ENCODE assay signal across 19 cellular contexts in genomic region chr3:142977399-142977728, GRCh38. TPM values are rescaled to one million over a fixed set of nuclear protein-coding genes. Genes with fewer than 3 reads are reported as not detected.
DNase-seq lines count a peak whose midpoint lies in the region; ATAC-seq, FAIRE-seq and TF ChIP-seq lines count a peak whose summit lies in the region.
"Had no signal": no experiment of that assay in that cellular context is flagged by ENCODE, and none has a peak within 500 bp of the region (broad histone marks: within the 10 kb centered on the region; RNA-seq: fewer than 3 reads in every experiment).

No MANE protein-coding gene starts in this region.

- no peaks in the 10 kb centered on the region for H3K27me3 Mint-ChIP-seq in neural crest cell (ENCODE audit: low read depth)

- H3K27ac Mint-ChIP-seq in neural crest cell (ENCODE audit: unreplicated experiment): peak overlapping the region; percentile 19
- H3K27ac Mint-ChIP-seq: activated naive CD8-positive, alpha-beta T cell treated with anti-CD3 and anti-CD28 coated beads, Interleukin-2, amount 50 U/mL, for 24 hours; activated T-helper 2 cell treated with anti-CD3 and anti-CD28 coated beads, Interferon-gamma antibody, Interleukin-2, Interleukin-4, amounts not matched to agents 10 μg/mL and 5 μg/mL and 100 μg/mL, durations not matched to agents 14 hours and 24 hours and 36 hours; mesothelial cell of epicardium had no signal

- no peak for TF ChIP-seq CTCF in bronchial epithelial cell (IDR thresholded peaks at IDR 0.05; ENCODE audit: insufficient read depth, low read length, severe bottlenecking)
- no peak for TF ChIP-seq CTCF in neural crest cell (conservative IDR thresholded peaks at IDR 0.05)
- TF ChIP-seq CTCF in tibial nerve (IDR thresholded peaks at IDR 0.05): no peak

- no peak overlapping the region for H3K27ac ChIP-seq in tibial nerve
- H3K27ac ChIP-seq: BLaER1 treated with 17β-estradiol and CSF1 and Interleukin-3, amounts not matched to agents 10 nM and 100 nM; Peyer's patch had no signal

- FAIRE-seq in bronchial epithelial cell (lab: Jason Lieb, UNC): no peak
- FAIRE-seq: kidney had no signal

- no peak overlapping the region for H3K4me3 Mint-ChIP-seq in neural crest cell
- H3K4me3 Mint-ChIP-seq: activated naive CD8-positive, alpha-beta T cell treated with anti-CD3 and anti-CD28 coated beads, Interleukin-2, amount 50 U/mL, for 24 hours; central memory CD8-positive, alpha-beta T cell; mesothelial cell of epicardium had no signal

- TF ChIP-seq EP300 in tibial nerve (IDR thresholded peaks at IDR 0.05): no peak

- H3K36me3 ChIP-seq in bronchial epithelial cell (ENCODE audit: control insufficient read depth, insufficient read depth, low read length): no peaks in the 10 kb centered on the region
- H3K36me3 ChIP-seq in tibial nerve: no peaks in the 10 kb centered on the region
- H3K36me3 ChIP-seq: BLaER1 treated with 17β-estradiol and CSF1 and Interleukin-3, amounts not matched to agents 10 nM and 100 nM; Peyer's patch had no signal

- no peaks in the 10 kb centered on the region for H3K36me3 Mint-ChIP-seq in neural crest cell (ENCODE audit: low read depth)
- H3K36me3 Mint-ChIP-seq: mesothelial cell of epicardium had no signal

- ATAC-seq in HG03442 (IDR thresholded peaks at IDR 0.05; ENCODE audit: unreplicated experiment): no peak
- ATAC-seq: activated naive CD8-positive, alpha-beta T cell treated with anti-CD3 and anti-CD28 coated beads, Interleukin-2, amount 50 U/mL, for 24 hours had no signal

- no peak for TF ChIP-seq POLR2A in tibial nerve (IDR thresholded peaks at IDR 0.05)

- DNase-seq in GM03348 (ENCODE audit: low spot score): peak; percentile 26
- DNase-seq in LHCN-M2 (ENCODE audit: low read depth): peak; percentile 48
- peak; percentile 30 for DNase-seq in bronchial epithelial cell (ENCODE audit: low read depth)
- no peak for DNase-seq in neural crest cell (ENCODE audit: low read depth, low spot score)
- no peak for DNase-seq in putamen (ENCODE audit: low spot score)
- DNase-seq in NCI-H2171 (lab: John Stamatoyannopoulos, UW): no peak
- no peak for DNase-seq in tibial nerve (ENCODE audit: low spot score in 2 of 2)
- DNase-seq: activated CD4-positive, alpha-beta T cell treated with anti-CD3 and anti-CD28 coated beads for 4 hours; activated naive CD8-positive, alpha-beta T cell treated with anti-CD3 and anti-CD28 coated beads, Interleukin-2, amount 50 U/mL, for 24 hours; effector CD8-positive, alpha-beta T cell; NCI-H1105; NCI-H82; Peyer's patch had no signal

- 63 to 81% methylated on average over 1 of the region's 1 CpG for WGBS in tibial nerve, 2 donors

- H3K4me3 ChIP-seq in bronchial epithelial cell (ENCODE audit: low read depth, low read length): no peak overlapping the region
- H3K4me3 ChIP-seq in tibial nerve: no peak overlapping the region
- H3K4me3 ChIP-seq: BLaER1 treated with 17β-estradiol and CSF1 and Interleukin-3, amounts not matched to agents 10 nM and 100 nM; Peyer's patch had no signal

- no peaks in the 10 kb centered on the region for H3K27me3 ChIP-seq in bronchial epithelial cell (ENCODE audit: control insufficient read depth, insufficient read depth, low read length)
- peaks cover 0 to 6% of the 10 kb centered on the region in 2 donors for H3K27me3 ChIP-seq in tibial nerve
- H3K27me3 ChIP-seq: BLaER1 treated with 17β-estradiol and CSF1 and Interleukin-3, amounts not matched to agents 10 nM and 100 nM; Peyer's patch had no signal

- H3K4me1 Mint-ChIP-seq in neural crest cell: peaks cover 17% of the 10 kb centered on the region
- H3K4me1 Mint-ChIP-seq: activated naive CD8-positive, alpha-beta T cell treated with anti-CD3 and anti-CD28 coated beads, Interleukin-2, amount 50 U/mL, for 24 hours; central memory CD8-positive, alpha-beta T cell had no signal

- H3K4me1 ChIP-seq in tibial nerve: peaks cover 0 to 5% (median 0%) of the 10 kb centered on the region in 4 donors
- H3K4me1 ChIP-seq: Peyer's patch had no signal

- no peaks in the 10 kb centered on the region for H3K9me3 Mint-ChIP-seq in neural crest cell
- H3K9me3 Mint-ChIP-seq: activated naive CD8-positive, alpha-beta T cell treated with anti-CD3 and anti-CD28 coated beads, Interleukin-2, amount 50 U/mL, for 24 hours; activated T-helper 2 cell treated with anti-CD3 and anti-CD28 coated beads, Interferon-gamma antibody, Interleukin-2, Interleukin-4, amounts not matched to agents 10 μg/mL and 5 μg/mL and 100 μg/mL, durations not matched to agents 14 hours and 24 hours and 36 hours; central memory CD8-positive, alpha-beta T cell; mesothelial cell of epicardium had no signal

- no peaks in the 10 kb centered on the region for H3K9me3 ChIP-seq in tibial nerve
- H3K9me3 ChIP-seq: BLaER1 treated with 17β-estradiol and CSF1 and Interleukin-3, amounts not matched to agents 10 nM and 100 nM; Peyer's patch had no signal

RNA-seq across cellular contexts. Expression of gene PAQR9, which starts 13.9 kb away (rescaled TPM):
- total RNA-seq in LHCN-M2 (2014; rRNA removed): not detected in 2 replicates
- polyA plus RNA-seq in LHCN-M2 (2012): not detected
- total RNA-seq in bronchial epithelial cell: not detected in 2 replicates
- total RNA-seq in neural crest cell: 1.8 and 1.9 TPM in 2 replicates
- total RNA-seq in tibial nerve: not detected
- total RNA-seq: activated T-helper 2 cell treated with anti-CD3 and anti-CD28 coated beads, Interferon-gamma antibody, Interleukin-2, Interleukin-4, amounts not matched to agents 10 μg/mL and 5 μg/mL and 100 μg/mL, durations not matched to agents 14 hours and 24 hours and 36 hours; mesothelial cell of epicardium; Peyer's patch had no signal

RNA-seq across cellular contexts. Expression of gene U2SURP, which starts 24.0 kb away (rescaled TPM):
- total RNA-seq in LHCN-M2 (2014; rRNA removed): 61.5 and 63.9 TPM in 2 replicates
- 16.6 TPM for polyA plus RNA-seq in LHCN-M2 (2012)
- 40.8 and 47.6 TPM in 2 replicates for total RNA-seq in bronchial epithelial cell
- total RNA-seq in neural crest cell: 152 and 166 TPM in 2 replicates
- 100 to 1,000 TPM in 1 of 4 donors, 10 to 100 TPM in 3; 92.4 to 104 (median 95.6) TPM for total RNA-seq in tibial nerve

Comparison
In these comparisons a context has a peak if more than half of its experiments do, and no peak if none do; other contexts are left out.
1. DNase-seq: peak in GM03348 (single experiment), LHCN-M2 (single experiment) and bronchial epithelial cell (single experiment); none in neural crest cell (single experiment), putamen (single experiment), NCI-H2171 (single experiment) and tibial nerve (0 of 2).